ENCODE assay signal across 11 cellular contexts in genomic region chr17:64024215-64024654, GRCh38. TPM values are rescaled to one million over a fixed set of nuclear protein-coding genes. Genes with fewer than 3 reads are reported as not detected.
DNase-seq lines count a peak whose midpoint lies in the region; ATAC-seq and TF ChIP-seq lines count a peak whose summit lies in the region.
"Had no signal": no experiment of that assay in that cellular context is flagged by ENCODE, and none has a peak within 500 bp of the region (broad histone marks: within the 10 kb centered on the region; RNA-seq: fewer than 3 reads in every experiment).

No MANE protein-coding gene starts in this region.

- TF ChIP-seq CTCF in WERI-Rb-1 (IDR thresholded peaks at IDR 0.05; ENCODE audit: low read depth, low read length) (no peak), testis (IDR thresholded peaks at IDR 0.05) (no peak), PC-9 (conservative IDR thresholded peaks at IDR 0.05) (no peak), WTC11 (IDR thresholded peaks at IDR 0.05) (no peak)

- H3F3A ChIP-seq in PC-9 (ENCODE audit: insufficient read depth, low read depth), result peaks cover 6% of the 10 kb centered on the region; the same call in 1 of the 2 replicates

- TF ChIP-seq POLR2A in testis (IDR thresholded peaks at IDR 0.05), result no peak

- H3K4me2 ChIP-seq in PC-9, result no peak overlapping the region
- H3K4me2 ChIP-seq: GM23338, neural progenitor cell had no signal

- H3K27me3 Mint-ChIP-seq in activated naive CD4-positive, alpha-beta T cell treated with anti-CD3 and anti-CD28 coated beads, Interleukin-2, amount 10 ng/mL, durations not matched to agents 7 days and 5 days, result no peaks in the 10 kb centered on the region
- peaks cover 13% of the 10 kb centered on the region for H3K27me3 Mint-ChIP-seq in WTC11 (ENCODE audit: low read depth)

- no peaks in the 10 kb centered on the region for H3K27me3 ChIP-seq in WERI-Rb-1 (ENCODE audit: insufficient read depth, low read depth, severe bottlenecking)
- no peaks in the 10 kb centered on the region for H3K27me3 ChIP-seq in testis
- H3K27me3 ChIP-seq in PC-9 (ENCODE audit: insufficient read depth, low read depth), result no peaks in the 10 kb centered on the region
- H3K27me3 ChIP-seq: esophagus squamous epithelium had no signal

- H3K36me3 ChIP-seq in WERI-Rb-1 (no peaks in the 10 kb centered on the region), testis (ENCODE audit: low read depth, missing control alignments) (no peaks in the 10 kb centered on the region), PC-9 (ENCODE audit: low read depth) (no peaks in the 10 kb centered on the region)
- H3K36me3 ChIP-seq: esophagus squamous epithelium, neural progenitor cell had no signal

- intact Hi-C loops in testis (cut with DNase I; ENCODE audit: low total_unique reads) (loop anchor here (10.0 kb wide), 1 partner anchor 109 kb away; the partner anchor contains the start of genes CSHL1 and GH1), PC-9 (cut with micrococcal nuclease; ENCODE audit: unreplicated experiment) (no loop called here)

- H3K36me3 Mint-ChIP-seq in activated naive CD4-positive, alpha-beta T cell treated with anti-CD3 and anti-CD28 coated beads, Interleukin-2, amount 10 ng/mL, durations not matched to agents 7 days and 5 days, result peaks cover 6% of the 10 kb centered on the region
- no peaks in the 10 kb centered on the region for H3K36me3 Mint-ChIP-seq in WTC11
- H3K36me3 Mint-ChIP-seq: neural progenitor cell had no signal

- H3K27ac Mint-ChIP-seq in activated naive CD4-positive, alpha-beta T cell treated with anti-CD3 and anti-CD28 coated beads, Interleukin-2, amount 10 ng/mL, durations not matched to agents 7 days and 5 days, result peak overlapping the region; percentile 92
- H3K27ac Mint-ChIP-seq in WTC11, result no peak overlapping the region
- H3K27ac Mint-ChIP-seq: GM23338, neural progenitor cell had no signal

- no peaks in the 10 kb centered on the region for H4K20me1 ChIP-seq in PC-9 (ENCODE audit: insufficient read depth)

- peaks cover 76% of the 10 kb centered on the region for H3K4me1 Mint-ChIP-seq in activated naive CD4-positive, alpha-beta T cell treated with anti-CD3 and anti-CD28 coated beads, Interleukin-2, amount 10 ng/mL, durations not matched to agents 7 days and 5 days
- H3K4me1 Mint-ChIP-seq in WTC11, result peaks cover 8% of the 10 kb centered on the region

- ATAC-seq in WTC11, result no peak
- ATAC-seq: GM23338 had no signal

- no TSS peak for BruUV-seq in PC-9 (replicated peaks; lab: Mats Ljungman, UMichigan)

- H3K4me3 ChIP-seq in WERI-Rb-1 (ENCODE audit: low read depth, low read length) (no peak overlapping the region), testis (no peak overlapping the region), PC-9 (no peak overlapping the region)
- H3K4me3 ChIP-seq: esophagus squamous epithelium, GM23338, neural progenitor cell had no signal

- CTCF ChIA-PET in activated naive CD4-positive, alpha-beta T cell treated with anti-CD3 and anti-CD28 coated beads, Interleukin-2, amount 10 ng/mL, durations not matched to agents 7 days and 5 days (lab: Charles Lee), result interaction anchor here (0.6 to 8.4 kb wide), 16 partner anchors 7 to 324 kb away, joined by 3 to 417 read pairs (median 6); partner anchors contain the start of genes CSHL1, ERN1, GH1 and PRR29
- CTCF ChIA-PET in PC-9 (lab: Charles Lee), result interaction anchor here (3.2 kb wide), 1 partner anchor 104 kb away, joined by 15 read pairs; no protein-coding TSS in a partner anchor
- CTCF ChIA-PET in WTC11 (lab: Charles Lee), result interaction anchor here (0.9 to 9.4 kb wide), 9 partner anchors 12 to 112 kb away, joined by 5 to 380 read pairs (median 30); partner anchors contain the start of genes CSHL1, ERN1 and GH1

- no peaks in the 10 kb centered on the region for H3K9me2 ChIP-seq in PC-9 (ENCODE audit: insufficient read depth)

- 87 to 90% methylated on average over 8 of the region's 8 CpGs for WGBS in testis, 2 donors

- H3K4me3 Mint-ChIP-seq in activated naive CD4-positive, alpha-beta T cell treated with anti-CD3 and anti-CD28 coated beads, Interleukin-2, amount 10 ng/mL, durations not matched to agents 7 days and 5 days, result no peak overlapping the region
- no peak overlapping the region for H3K4me3 Mint-ChIP-seq in WTC11
- H3K4me3 Mint-ChIP-seq: GM23338, neural progenitor cell had no signal

- H3K9me3 Mint-ChIP-seq in activated naive CD4-positive, alpha-beta T cell treated with anti-CD3 and anti-CD28 coated beads, Interleukin-2, amount 10 ng/mL, durations not matched to agents 7 days and 5 days, result no peaks in the 10 kb centered on the region
- H3K9me3 Mint-ChIP-seq in WTC11, result no peaks in the 10 kb centered on the region
- H3K9me3 Mint-ChIP-seq: GM23338, neural progenitor cell had no signal

- POLR2A ChIA-PET in PC-9 (lab: Charles Lee; ENCODE audit: unreplicated experiment), result no interaction called here
- POLR2A ChIA-PET in WTC11 (lab: Charles Lee), result no interaction called here

- H3K27ac ChIP-seq in WERI-Rb-1 (peak overlapping the region; percentile 25), testis (no peak overlapping the region), PC-9 (no peak overlapping the region)
- H3K27ac ChIP-seq: neural progenitor cell had no signal

- H3K9me3 ChIP-seq in WERI-Rb-1 (ENCODE audit: severe bottlenecking) (no peaks in the 10 kb centered on the region), testis (no peaks in the 10 kb centered on the region), PC-9 (ENCODE audit: insufficient read depth, low read depth) (no peaks in the 10 kb centered on the region)
- H3K9me3 ChIP-seq: esophagus squamous epithelium had no signal

- H3K4me1 ChIP-seq in testis (no peaks in the 10 kb centered on the region), PC-9 (replicated peaks; ENCODE audit: insufficient read depth) (0 out of 2 replicates have a peak, but pooled peaks cover 4% of the 10 kb centered on the region)

- no peaks in the 10 kb centered on the region for H3K79me2 ChIP-seq in PC-9 (ENCODE audit: low read depth)

- peak; percentile 18 for DNase-seq in activated naive CD4-positive, alpha-beta T cell treated with anti-CD3 and anti-CD28 coated beads, Interleukin-2, amount 10 ng/mL, durations not matched to agents 7 days and 5 days
- no peak for DNase-seq in activated naive CD4-positive, alpha-beta T cell treated with Interleukin-2 at 50 U/mL for 16 hours
- DNase-seq in WERI-Rb-1 (peak; percentile 70), inferior parietal cortex (ENCODE audit: extremely low spot score) (peak; percentile 9), testis (peak; percentile 9), PC-9 (no peak), WTC11 (ENCODE audit: low spot score) (no peak)
- no peak for DNase-seq in stimulated activated CD4-positive, alpha-beta T cell treated with anti-CD3 and anti-CD28 coated beads, Interleukin-1b, Interleukin-23, amount 100 ng/mL, for 48 hours
- DNase-seq: esophagus squamous epithelium had no signal

- H2AFZ ChIP-seq in PC-9, result no peak overlapping the region
- H2AFZ ChIP-seq: GM23338, neural progenitor cell had no signal

TF ChIP-seq in WTC11, 78 proteins besides CTCF, POLR2A, EP300 and RAD21:
- TF ChIP-seq, protein P1, sequence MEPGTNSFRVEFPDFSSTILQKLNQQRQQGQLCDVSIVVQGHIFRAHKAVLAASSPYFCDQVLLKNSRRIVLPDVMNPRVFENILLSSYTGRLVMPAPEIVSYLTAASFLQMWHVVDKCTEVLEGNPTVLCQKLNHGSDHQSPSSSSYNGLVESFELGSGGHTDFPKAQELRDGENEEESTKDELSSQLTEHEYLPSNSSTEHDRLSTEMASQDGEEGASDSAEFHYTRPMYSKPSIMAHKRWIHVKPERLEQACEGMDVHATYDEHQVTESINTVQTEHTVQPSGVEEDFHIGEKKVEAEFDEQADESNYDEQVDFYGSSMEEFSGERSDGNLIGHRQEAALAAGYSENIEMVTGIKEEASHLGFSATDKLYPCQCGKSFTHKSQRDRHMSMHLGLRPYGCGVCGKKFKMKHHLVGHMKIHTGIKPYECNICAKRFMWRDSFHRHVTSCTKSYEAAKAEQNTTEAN (CRISPR knock-in tag; IDR thresholded peaks at IDR 0.05), result no peak
- TF ChIP-seq FOXP4 (CRISPR knock-in tag; IDR thresholded peaks at IDR 0.05) (no peak), NR2C2 (CRISPR knock-in tag; IDR thresholded peaks at IDR 0.05) (no peak), JAZF1 (CRISPR knock-in tag; IDR thresholded peaks at IDR 0.05) (no peak)

RNA-seq across cellular contexts. Expression of gene ICAM2, which starts 3.8 kb away (rescaled TPM):
- 10 to 100 TPM in 1 of 2 donors, 1 to 10 TPM in 1; 5.2 to 11.3 TPM for total RNA-seq in testis
- 12.1 TPM for polyA plus RNA-seq in testis (ENCODE audit: insufficient read depth, low read depth, low replicate concordance)
- 7.8 and 9.2 TPM in 2 replicates for total RNA-seq in PC-9 (2021)
- 0.33 to 0.57 TPM (median 0.44 TPM) in 3 replicates for total RNA-seq in WTC11 (2021)

RNA-seq across cellular contexts. Expression of gene PRR29, which starts 26.1 kb away (rescaled TPM):
- total RNA-seq in testis (10 to 100 TPM in 1 of 2 donors, 1 to 10 TPM in 1; 8.6 to 12.2 TPM), PC-9 (2021) (2.4 and 2.8 TPM in 2 replicates), WTC11 (2021) (0.64 to 1.1 TPM (median 0.85 TPM) in 3 replicates)
- 21.8 TPM for polyA plus RNA-seq in testis (ENCODE audit: insufficient read depth, low read depth, low replicate concordance)

RNA-seq across cellular contexts. Expression of gene SCN4A, which starts 51.5 kb away (rescaled TPM):
- total RNA-seq in testis (1 to 10 TPM; 2.3 to 2.8 TPM), PC-9 (2021) (1.4 and 1.7 TPM in 2 replicates), WTC11 (2021) (5.2 to 5.8 TPM (median 5.5 TPM) in 3 replicates)
- polyA plus RNA-seq in testis (ENCODE audit: insufficient read depth, low read depth, low replicate concordance), result 2.0 TPM

Comparison
In these comparisons a context has a peak if more than half of its experiments do, and no peak if none do; other contexts are left out.
1. DNase-seq: peak in activated naive CD4-positive, alpha-beta T cell treated with anti-CD3 and anti-CD28 coated beads, Interleukin-2, amount 10 ng/mL, durations not matched to agents 7 days and 5 days (single experiment), WERI-Rb-1 (single experiment), inferior parietal cortex (single experiment) and testis (single experiment); none in activated naive CD4-positive, alpha-beta T cell treated with Interleukin-2 at 50 U/mL for 16 hours (single experiment), stimulated activated CD4-positive, alpha-beta T cell treated with anti-CD3 and anti-CD28 coated beads, Interleukin-1b, Interleukin-23, amount 100 ng/mL, for 48 hours (single experiment), PC-9 (0 of 2) and WTC11 (single experiment).